ENCODE assay signal across 8 cellular contexts in the genomic region with DNA sequence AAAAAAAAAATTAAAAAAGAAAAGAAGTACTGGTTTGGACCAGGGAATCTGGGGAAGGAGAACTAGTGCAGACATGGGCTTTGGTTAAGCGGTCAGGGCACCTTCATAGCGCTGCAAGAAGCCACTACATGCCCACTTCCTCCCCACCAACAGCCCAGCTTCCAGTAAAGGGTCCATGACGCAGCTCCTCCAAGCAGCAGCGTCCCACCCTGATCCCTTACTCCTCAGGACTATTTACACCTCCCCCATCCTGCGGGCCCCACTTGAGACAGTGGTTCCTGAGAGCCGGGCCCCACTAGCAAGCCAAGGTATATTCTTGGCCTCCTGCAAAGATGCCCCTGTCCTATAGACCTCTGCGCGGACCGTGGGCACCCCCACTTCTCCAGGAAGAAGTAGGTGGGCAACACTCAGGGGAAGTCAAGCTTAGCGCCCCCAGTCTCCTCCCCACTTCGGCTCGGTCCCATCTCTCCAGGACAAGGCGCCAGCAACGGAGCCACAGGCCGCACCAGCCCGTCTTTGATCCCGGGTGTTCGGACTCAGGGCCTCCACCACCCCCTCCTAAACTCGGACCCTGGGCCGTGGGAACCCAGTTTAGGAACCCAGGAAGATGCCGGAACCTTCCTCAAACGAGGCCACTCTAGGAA. TPM values are rescaled to one million over a fixed set of nuclear protein-coding genes. Genes with fewer than 3 reads are reported as not detected.
DNase-seq lines count a peak whose midpoint lies in the region; ATAC-seq, FAIRE-seq and TF ChIP-seq lines count a peak whose summit lies in the region.

No MANE protein-coding gene starts in this region.

- peak overlapping the region; percentile 96; the same call in 1 of the 2 replicates for H3K9ac ChIP-seq in HCT116 (ENCODE audit: low read length)

- no peak for ATAC-seq in A549
- ATAC-seq in HCT116: no peak
- peak; percentile 8 for ATAC-seq in activated CD8-positive, alpha-beta T cell treated with anti-CD3 and anti-CD28 coated beads, Interleukin-2, amount 10 ng/mL, durations not matched to agents 7 days and 5 days
- ATAC-seq in right cardiac atrium: no peak
- ATAC-seq in GM21717 (IDR thresholded peaks at IDR 0.05; ENCODE audit: unreplicated experiment): no peak

- WGBS in A549 (ENCODE audit: missing lambda C conversion rate): 71% methylated on average over 22 of the region's 22 CpGs
- WGBS in right cardiac atrium: 33% methylated on average over 22 of the region's 22 CpGs

- H3K36me3 Mint-ChIP-seq in activated CD8-positive, alpha-beta T cell treated with anti-CD3 and anti-CD28 coated beads, Interleukin-2, amount 10 ng/mL, durations not matched to agents 7 days and 5 days (ENCODE audit: low read depth): peaks cover 28% of the 10 kb centered on the region

- TF ChIP-seq RAD21 in A549 (conservative IDR thresholded peaks at IDR 0.05 in 1 of 2, IDR thresholded peaks at IDR 0.05 in 1 of 2) (no peak), HCT116 (IDR thresholded peaks at IDR 0.05; ENCODE audit: low read depth) (no peak)

- intact Hi-C loops in HCT116 (cut with micrococcal nuclease): loop anchor here (2.0 kb wide), 1 partner anchor 273 kb away; a partner anchor contains a TSS
- intact Hi-C loops in right cardiac atrium (cut with DNase I): no loop called here

- TF ChIP-seq POLR2A in A549 (IDR thresholded peaks at IDR 0.05; ENCODE audit: low read length) (no peak), HCT116 (IDR thresholded peaks at IDR 0.05; ENCODE audit: borderline replicate concordance, extremely low read depth, insufficient read depth, insufficient read length) (no peak)

- no peaks in the 10 kb centered on the region for H3K9me3 Mint-ChIP-seq in activated CD8-positive, alpha-beta T cell treated with anti-CD3 and anti-CD28 coated beads, Interleukin-2, amount 10 ng/mL, durations not matched to agents 7 days and 5 days (ENCODE audit: insufficient read depth)

- TF ChIP-seq EP300 in A549 (IDR thresholded peaks at IDR 0.05): no peak

- H3K27me3 ChIP-seq in HCT116 (ENCODE audit: insufficient read depth, low read length) (no peaks in the 10 kb centered on the region), right cardiac atrium (ENCODE audit: control insufficient read depth, insufficient read depth) (no peaks in the 10 kb centered on the region)

- H3K9me3 ChIP-seq in A549: no peaks in the 10 kb centered on the region
- no peaks in the 10 kb centered on the region for H3K9me3 ChIP-seq in HCT116 (ENCODE audit: control insufficient read depth in 1 of 2, insufficient read depth in 1 of 2, low read depth in 1 of 2, low read length in 2 of 2)
- H3K9me3 ChIP-seq in right cardiac atrium (ENCODE audit: control insufficient read depth, low read length): no peaks in the 10 kb centered on the region

- H3K4me3 ChIP-seq in A549 (peak overlapping the region; percentile 26; the same call in 1 of the 3 replicates), HCT116 (replicated peaks in 1 of 2; ENCODE audit: low read depth in 1 of 2, low read length in 2 of 2) (peak overlapping the region; percentile 22 to 97; a peak in 3 of 4 replicates), right cardiac atrium (ENCODE audit: low read length) (peak overlapping the region; percentile 27)

- peak overlapping the region; percentile 91 for H3K4me3 Mint-ChIP-seq in activated CD8-positive, alpha-beta T cell treated with anti-CD3 and anti-CD28 coated beads, Interleukin-2, amount 10 ng/mL, durations not matched to agents 7 days and 5 days

- H3K9me2 ChIP-seq in HCT116 (ENCODE audit: insufficient read depth): no peaks in the 10 kb centered on the region

- POLR2A ChIA-PET in A549 (lab: Yijun Ruan, JAX): interaction anchor here (0.5 to 1.3 kb wide), 9 partner anchors 9 to 264 kb away, joined by 3 to 14 read pairs (median 5); a partner anchor contains a TSS
- POLR2A ChIA-PET in HCT116 (lab: Charles Lee): interaction anchor here (0.6 to 1.5 kb wide), 8 partner anchors 16 to 888 kb away, joined by 3 to 12 read pairs (median 4); a partner anchor contains a TSS
- POLR2A ChIA-PET in activated CD8-positive, alpha-beta T cell treated with anti-CD3 and anti-CD28 coated beads, Interleukin-2, amount 10 ng/mL, durations not matched to agents 7 days and 5 days (lab: Charles Lee): interaction anchor here (0.7 to 3.1 kb wide), 13 partner anchors 10 to 246 kb away, joined by 3 to 40 read pairs (median 4); a partner anchor contains a TSS

- no peak overlapping the region for H2AFZ ChIP-seq in HCT116 (ENCODE audit: low read depth, low read length, poor library complexity, severe bottlenecking)

- H4K20me1 ChIP-seq in HCT116 (ENCODE audit: insufficient read depth): no peaks in the 10 kb centered on the region

- DNase-seq in A549 (ENCODE audit: low read depth in 1 of 2, low spot score in 1 of 2) (no peak), HCT116 (ENCODE audit: low read depth, low spot score) (no peak), right cardiac atrium (peak in 1 of 3 donors; percentile 80), putamen (ENCODE audit: low spot score) (no peak), D721Med (ENCODE audit: insufficient read length, low spot score) (no peak)
- DNase-seq in activated CD8-positive, alpha-beta T cell treated with anti-CD3 and anti-CD28 coated beads, Interleukin-2, amount 10 ng/mL, durations not matched to agents 7 days and 5 days: peak; percentile 72
- DNase-seq in stimulated activated CD8-positive, alpha-beta memory T cell treated with anti-CD3 and anti-CD28 coated beads, Interleukin-15, amount 100 ng/mL, for 48 hours (ENCODE audit: low read depth in 2 of 2): peak; percentile 19 to 34

- H3K4me2 ChIP-seq in A549: peak overlapping the region; percentile 65
- H3K4me2 ChIP-seq in HCT116 (ENCODE audit: low read length): peak overlapping the region; percentile 95

- peaks cover 12% of the 10 kb centered on the region; the same call in 2 of the 3 replicates for H3K4me1 ChIP-seq in A549
- peaks cover 7 to 16% of the 10 kb centered on the region in 2 experiments; a peak in 3 of 4 replicates for H3K4me1 ChIP-seq in HCT116 (ENCODE audit: control insufficient read depth in 1 of 2, insufficient read depth in 2 of 2, low read length in 2 of 2)
- no peaks in the 10 kb centered on the region for H3K4me1 ChIP-seq in right cardiac atrium (ENCODE audit: control insufficient read depth, insufficient read depth, low read length)

- H3K27ac ChIP-seq in A549: peak overlapping the region; percentile 76 to 96
- H3K27ac ChIP-seq in HCT116 (ENCODE audit: low read depth, low read length): peak overlapping the region; percentile 88
- peak overlapping the region; percentile 94 for H3K27ac ChIP-seq in right cardiac atrium (ENCODE audit: low read length)

- no peak for FAIRE-seq in A549 (lab: Jason Lieb, UNC)
- no peak for FAIRE-seq in D721Med (lab: Jason Lieb, UNC)

- TSS peak; percentile 83 for BruUV-seq in HCT116 (replicated peaks; lab: Mats Ljungman, UMichigan)

- CTCF ChIA-PET in A549 (lab: Yijun Ruan, JAX): interaction anchor here (0.9 to 4.2 kb wide), 11 partner anchors 9 to 207 kb away, joined by 3 to 26 read pairs (median 5); a partner anchor contains a TSS
- CTCF ChIA-PET in HCT116 (lab: Charles Lee): interaction anchor here (0.5 to 1.5 kb wide), 10 partner anchors 9 to 485 kb away, joined by 3 to 6 read pairs (median 4); a partner anchor contains a TSS
- CTCF ChIA-PET in activated CD8-positive, alpha-beta T cell treated with anti-CD3 and anti-CD28 coated beads, Interleukin-2, amount 10 ng/mL, durations not matched to agents 7 days and 5 days (lab: Charles Lee): interaction anchor here (0.8 to 4.5 kb wide), 13 partner anchors 10 to 220 kb away, joined by 3 to 36 read pairs (median 6); a partner anchor contains a TSS

- no peak for TF ChIP-seq CTCF in A549 (IDR thresholded peaks at IDR 0.05)
- TF ChIP-seq CTCF in HCT116 (IDR thresholded peaks at IDR 0.05 in 2 of 3, conservative IDR thresholded peaks at IDR 0.05 in 1 of 3; ENCODE audit: borderline replicate concordance in 1 of 3, insufficient read depth in 1 of 3, low read depth in 2 of 3, low read length in 2 of 3): no peak
- TF ChIP-seq CTCF in D721Med (IDR thresholded peaks at IDR 0.05; ENCODE audit: insufficient read depth, missing control alignments): no peak

- peaks cover 1% of the 10 kb centered on the region for H3K27me3 Mint-ChIP-seq in activated CD8-positive, alpha-beta T cell treated with anti-CD3 and anti-CD28 coated beads, Interleukin-2, amount 10 ng/mL, durations not matched to agents 7 days and 5 days (ENCODE audit: low read depth)

- H3K27ac Mint-ChIP-seq in activated CD8-positive, alpha-beta T cell treated with anti-CD3 and anti-CD28 coated beads, Interleukin-2, amount 10 ng/mL, durations not matched to agents 7 days and 5 days: peak overlapping the region; percentile 95

- peaks cover 3 to 15% of the 10 kb centered on the region in 2 experiments; a peak in 3 of 4 replicates for H3K36me3 ChIP-seq in HCT116 (ENCODE audit: control insufficient read depth in 1 of 2, insufficient read depth in 2 of 2, low read length in 2 of 2)

- peaks cover 15% of the 10 kb centered on the region; the same call in 1 of the 2 replicates for H3K79me2 ChIP-seq in HCT116 (ENCODE audit: insufficient read depth, low read length)

- peaks cover 38% of the 10 kb centered on the region for H3K4me1 Mint-ChIP-seq in activated CD8-positive, alpha-beta T cell treated with anti-CD3 and anti-CD28 coated beads, Interleukin-2, amount 10 ng/mL, durations not matched to agents 7 days and 5 days (ENCODE audit: low read depth)

- RAD21 ChIA-PET in HCT116 (lab: Charles Lee; ENCODE audit: low non-redundant PET in 1 of 2, low total read pairs in 2 of 2, uncharacterized antibody in 2 of 2, unreplicated experiment in 2 of 2): interaction anchor here in 1 of 2 experiments (0.9 kb wide), 1 partner anchor 220 kb away, joined by 3 read pairs; a partner anchor contains a TSS

RNA-seq across cellular contexts. Expression of a gene that starts 0.9 kb away (rescaled TPM):
- polyA plus RNA-seq in A549 (2011; rRNA removed) (6.3 and 8.4 TPM in 2 replicates), A549 (2017; fragmentation: RNase III; extraction: RNeasy Plus Mini Kit Qiagen cat#74134 plus additional on column Dnase treatment) (16.2 to 19.2 TPM (median 18.2 TPM) in 3 replicates), right cardiac atrium (19.1 TPM)
- polyA plus RNA-seq in A549 (2012; cell fraction: cytosol; rRNA removed): 11.7 and 14.9 TPM in 2 replicates
- 38.4 and 39.3 TPM in 2 replicates for polyA plus RNA-seq in A549 (2012; cell fraction: nucleus; rRNA removed)
- polyA minus RNA-seq in A549 (2011; rRNA and poly(A)+ RNA removed): 2.4 and 5.7 TPM in 2 replicates
- total RNA-seq in HCT116 (2021; ENCODE audit: unreplicated experiment) (56.2 TPM), right cardiac atrium (10 to 100 TPM; 22.9 to 27.6 (median 24.3) TPM)
- 28.8 and 39.7 TPM in 2 replicates for polyA plus RNA-seq in HCT116 (2012)
- 10 to 100 TPM; 87.6 to 91.4 TPM for total RNA-seq in activated CD8-positive, alpha-beta T cell treated with anti-CD3 and anti-CD28 coated beads, Interleukin-2, amount 10 ng/mL, durations not matched to agents 7 days and 5 days

RNA-seq across cellular contexts. Expression of a gene that starts 8.4 kb away (rescaled TPM):
- polyA plus RNA-seq in A549 (2011; rRNA removed) (5.9 and 8.1 TPM in 2 replicates), A549 (2017; fragmentation: RNase III; extraction: RNeasy Plus Mini Kit Qiagen cat#74134 plus additional on column Dnase treatment) (29.0 to 34.8 TPM (median 33.3 TPM) in 3 replicates), right cardiac atrium (30.4 TPM)
- 10.4 and 14.6 TPM in 2 replicates for polyA plus RNA-seq in A549 (2012; cell fraction: cytosol; rRNA removed)
- polyA plus RNA-seq in A549 (2012; cell fraction: nucleus; rRNA removed): 34.8 and 43.0 TPM in 2 replicates
- 17.2 and 17.3 TPM in 2 replicates for polyA minus RNA-seq in A549 (2011; rRNA and poly(A)+ RNA removed)
- total RNA-seq in HCT116 (2021; ENCODE audit: unreplicated experiment) (65.3 TPM), right cardiac atrium (10 to 100 TPM; 37.4 to 43.2 (median 38.4) TPM)
- polyA plus RNA-seq in HCT116 (2012): 37.2 and 42.7 TPM in 2 replicates
- total RNA-seq in activated CD8-positive, alpha-beta T cell treated with anti-CD3 and anti-CD28 coated beads, Interleukin-2, amount 10 ng/mL, durations not matched to agents 7 days and 5 days: 100 to 1,000 TPM in 1 of 2 experiments, 10 to 100 TPM in 1; 85.2 to 100 TPM

RNA-seq across cellular contexts. Expression of a gene that starts 39.7 kb away (rescaled TPM):
- polyA plus RNA-seq in A549 (2011; rRNA removed) (6.8 and 7.1 TPM in 2 replicates), A549 (2017; fragmentation: RNase III; extraction: RNeasy Plus Mini Kit Qiagen cat#74134 plus additional on column Dnase treatment) (6.5 to 7.4 TPM (median 7.0 TPM) in 3 replicates), right cardiac atrium (3.3 TPM)
- polyA plus RNA-seq in A549 (2012; cell fraction: cytosol; rRNA removed): 4.9 and 8.9 TPM in 2 replicates
- 9.3 and 12.7 TPM in 2 replicates for polyA plus RNA-seq in A549 (2012; cell fraction: nucleus; rRNA removed)
- polyA minus RNA-seq in A549 (2011; rRNA and poly(A)+ RNA removed): 7.9 and 11.1 TPM in 2 replicates
- total RNA-seq in HCT116 (2021; ENCODE audit: unreplicated experiment) (10.3 TPM), right cardiac atrium (1 to 10 TPM; 5.6 to 7.1 (median 6.3) TPM)
- 6.1 and 7.3 TPM in 2 replicates for polyA plus RNA-seq in HCT116 (2012)
- 10 to 100 TPM; 12.0 to 13.4 TPM for total RNA-seq in activated CD8-positive, alpha-beta T cell treated with anti-CD3 and anti-CD28 coated beads, Interleukin-2, amount 10 ng/mL, durations not matched to agents 7 days and 5 days

RNA-seq across cellular contexts. Expression of a gene that starts 49.1 kb away (rescaled TPM):
- 6.2 and 10.0 TPM in 2 replicates for polyA plus RNA-seq in A549 (2011; rRNA removed)
- polyA plus RNA-seq in A549 (2012; cell fraction: cytosol; rRNA removed): 7.9 and 17.1 TPM in 2 replicates
- 20.8 and 30.6 TPM in 2 replicates for polyA plus RNA-seq in A549 (2012; cell fraction: nucleus; rRNA removed)
- 18.9 to 19.9 TPM (median 19.5 TPM) in 3 replicates for polyA plus RNA-seq in A549 (2017; fragmentation: RNase III; extraction: RNeasy Plus Mini Kit Qiagen cat#74134 plus additional on column Dnase treatment)
- polyA minus RNA-seq in A549 (2011; rRNA and poly(A)+ RNA removed): 22.3 and 26.5 TPM in 2 replicates
- 59.6 TPM for total RNA-seq in HCT116 (2021; ENCODE audit: unreplicated experiment)
- polyA plus RNA-seq in HCT116 (2012): 21.9 and 22.7 TPM in 2 replicates
- 10 to 100 TPM; 75.2 to 76.0 TPM for total RNA-seq in activated CD8-positive, alpha-beta T cell treated with anti-CD3 and anti-CD28 coated beads, Interleukin-2, amount 10 ng/mL, durations not matched to agents 7 days and 5 days
- 10 to 100 TPM; 43.5 to 61.2 (median 46.4) TPM for total RNA-seq in right cardiac atrium
- polyA plus RNA-seq in right cardiac atrium: 27.6 TPM

Comparison
In these comparisons a context has a peak if more than half of its experiments do, and no peak if none do; other contexts are left out.
1. DNase-seq: peak in activated CD8-positive, alpha-beta T cell treated with anti-CD3 and anti-CD28 coated beads, Interleukin-2, amount 10 ng/mL, durations not matched to agents 7 days and 5 days (single experiment) and stimulated activated CD8-positive, alpha-beta memory T cell treated with anti-CD3 and anti-CD28 coated beads, Interleukin-15, amount 100 ng/mL, for 48 hours (2 of 2); none in A549 (0 of 2), HCT116 (single experiment), putamen (single experiment) and D721Med (single experiment).
2. Peak in every context shown above with its lines, with median percentiles within 50 percentile points of each other: H3K27ac ChIP-seq and H3K4me3 ChIP-seq.